ENCODE assay signal across 1 cellular context in genomic region chr9:132356276-132356924, GRCh38.
TF ChIP-seq lines count a peak whose summit lies in the region.

No MANE protein-coding gene starts in this region.

TF ChIP-seq in GM23338, 12 proteins besides CTCF, POLR2A, EP300 and RAD21:
- TF ChIP-seq ETS1 (IDR thresholded peaks at IDR 0.05), result no peak
- no peak for TF ChIP-seq NANOG (IDR thresholded peaks at IDR 0.05; ENCODE audit: borderline replicate concordance)
- no peak for TF ChIP-seq EZH2 (IDR thresholded peaks at IDR 0.05; ENCODE audit: low read depth, unreplicated experiment)
- TF ChIP-seq JUNB (IDR thresholded peaks at IDR 0.05; ENCODE audit: unreplicated experiment), result no peak
- TF ChIP-seq POLR2AphosphoS5 (IDR thresholded peaks at IDR 0.05; ENCODE audit: low read depth), result no peak
- no peak for TF ChIP-seq STAT1 (IDR thresholded peaks at IDR 0.05; ENCODE audit: unreplicated experiment)
- no peak for TF ChIP-seq ZNF331 (CRISPR knock-in tag; IDR thresholded peaks at IDR 0.05; ENCODE audit: low read depth)
- no peak for TF ChIP-seq CREB1 (CRISPR knock-in tag; IDR thresholded peaks at IDR 0.05; ENCODE audit: low read depth)
- no peak for TF ChIP-seq EZH2phosphoT487 (IDR thresholded peaks at IDR 0.05; ENCODE audit: unreplicated experiment)
- no peak for TF ChIP-seq ZNF462 (CRISPR knock-in tag; IDR thresholded peaks at IDR 0.05)
